In the genomic region with DNA sequence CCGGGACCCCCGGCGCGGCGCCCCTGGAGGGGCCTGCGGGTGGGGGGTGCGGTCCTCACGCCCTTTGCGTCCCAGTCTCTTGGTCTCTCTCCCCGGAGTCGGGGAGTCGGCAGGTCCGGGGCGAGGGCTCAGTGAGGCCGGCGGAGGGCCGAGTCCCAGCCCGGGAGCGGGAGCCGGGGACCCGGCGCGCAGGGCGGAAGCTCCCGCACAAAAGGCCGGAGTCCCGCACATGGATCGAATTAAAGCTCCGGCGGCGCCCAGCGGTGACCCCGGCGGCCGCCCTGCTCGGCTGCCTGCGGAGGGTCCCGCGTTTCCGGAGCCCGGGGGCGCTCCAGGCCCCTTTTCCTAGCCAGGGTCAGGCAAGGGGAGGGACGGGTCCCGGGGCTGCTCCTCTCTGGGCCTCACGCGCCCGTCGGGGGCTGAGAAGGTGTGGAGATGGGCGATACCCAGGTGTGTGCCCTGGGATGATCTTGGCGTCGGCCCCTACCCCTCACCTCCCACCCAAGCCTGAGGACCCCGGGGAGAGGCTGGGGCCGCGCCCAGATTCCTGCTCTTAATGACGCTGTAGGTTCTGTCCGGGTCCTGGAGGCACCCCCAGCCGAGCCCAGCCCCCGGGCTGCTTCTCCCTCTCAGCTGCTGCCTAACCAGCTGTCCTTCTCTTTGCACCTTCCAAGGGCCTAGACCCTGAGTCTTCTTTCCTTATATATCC, we compare ENCODE assay signal across 8 cellular contexts. TPM values are rescaled to one million over a fixed set of nuclear protein-coding genes. Genes with fewer than 3 reads are reported as not detected.
DNase-seq lines count a peak whose midpoint lies in the region; ATAC-seq and TF ChIP-seq lines count a peak whose summit lies in the region.

No MANE protein-coding gene starts in this region.

- peaks cover 4% of the 10 kb centered on the region for H3K27me3 ChIP-seq in CD4-positive, alpha-beta memory T cell (ENCODE audit: insufficient read depth, low read length)
- no peaks in the 10 kb centered on the region for H3K27me3 ChIP-seq in osteoblast (ENCODE audit: insufficient read depth, low read length)

- peaks cover 40% of the 10 kb centered on the region for H3K79me2 ChIP-seq in osteoblast (ENCODE audit: insufficient read depth, low read length)

- peaks cover 6 to 23% (median 14%) of the 10 kb centered on the region in 4 donors for H3K4me1 Mint-ChIP-seq in CD4-positive, alpha-beta memory T cell
- peaks cover 14 to 23% (median 18%) of the 10 kb centered on the region in 3 donors for H3K4me1 Mint-ChIP-seq in T-cell

- peak overlapping the region; percentile 35 for H2AFZ ChIP-seq in osteoblast (ENCODE audit: low read length)

- H3K9me3 ChIP-seq in CD4-positive, alpha-beta memory T cell (ENCODE audit: control insufficient read depth in 1 of 2, low read length in 2 of 2) = no peaks in the 10 kb centered on the region
- no peaks in the 10 kb centered on the region for H3K9me3 ChIP-seq in osteoblast (ENCODE audit: low read depth, low read length)

- peaks cover 15% of the 10 kb centered on the region for H4K20me1 ChIP-seq in osteoblast (ENCODE audit: insufficient read depth, low read length)

- TF ChIP-seq CTCF in foreskin fibroblast (IDR thresholded peaks at IDR 0.05; ENCODE audit: low read depth, low read length) (no peak), osteoblast (IDR thresholded peaks at IDR 0.05; ENCODE audit: extremely low read depth, low read depth, low read length) (no peak)

- peak overlapping the region; percentile 88 for H3K4me2 ChIP-seq in osteoblast (ENCODE audit: insufficient read depth, low read length)

- peaks cover 21% of the 10 kb centered on the region for H3K4me1 ChIP-seq in CD4-positive, alpha-beta memory T cell (ENCODE audit: insufficient read depth, low read length)
- peaks cover 35% of the 10 kb centered on the region for H3K4me1 ChIP-seq in osteoblast (ENCODE audit: insufficient read depth, low read length)

- no peak overlapping the region for H3K27ac Mint-ChIP-seq in CD4-positive, alpha-beta memory T cell
- no peak overlapping the region for H3K27ac Mint-ChIP-seq in T-cell

- H3K36me3 Mint-ChIP-seq in CD4-positive, alpha-beta memory T cell = no peaks in the 10 kb centered on the region
- H3K36me3 Mint-ChIP-seq in T-cell = no peaks in the 10 kb centered on the region

- peak; percentile 36 to 45 (median 42) for ATAC-seq in T-cell (replicated peaks in 1 of 4)
- no peak for ATAC-seq in HG02642 (IDR thresholded peaks at IDR 0.05; ENCODE audit: poor library complexity, unreplicated experiment)
- ATAC-seq in GM21529 (IDR thresholded peaks at IDR 0.05; ENCODE audit: unreplicated experiment) = no peak

- no peak overlapping the region for H3K27ac ChIP-seq in CD4-positive, alpha-beta memory T cell (ENCODE audit: low read depth, low read length)
- H3K27ac ChIP-seq in osteoblast (ENCODE audit: low read depth, low read length) = peak overlapping the region; percentile 76

- DNase-seq in CD4-positive, alpha-beta memory T cell = no peak
- no peak for DNase-seq in T-cell
- DNase-seq in foreskin fibroblast = peak; percentile 21 to 68
- peak; percentile 95 for DNase-seq in osteoblast (ENCODE audit: insufficient read length, low spot score, missing footprints)
- no peak for DNase-seq in NCI-H2171 (lab: John Stamatoyannopoulos, UW)
- DNase-seq in COR-L47 (lab: John Stamatoyannopoulos, UW) = no peak

- peaks cover 0 to 2% (median 0%) of the 10 kb centered on the region in 8 donors for H3K9me3 Mint-ChIP-seq in CD4-positive, alpha-beta memory T cell
- H3K9me3 Mint-ChIP-seq in T-cell = no peaks in the 10 kb centered on the region

- POLR2A ChIA-PET in CD4-positive, alpha-beta memory T cell (lab: Charles Lee; ENCODE audit: partially characterized antibody) = no interaction called here
- POLR2A ChIA-PET in T-cell (lab: Charles Lee) = no interaction called here

- CTCF ChIA-PET in CD4-positive, alpha-beta memory T cell (lab: Charles Lee; ENCODE audit: partially characterized antibody) = no interaction called here
- CTCF ChIA-PET in T-cell (lab: Charles Lee) = no interaction called here

- peak overlapping the region in 7 of 8 donors; percentile 24 to 57 (median 54) for H3K4me3 Mint-ChIP-seq in CD4-positive, alpha-beta memory T cell
- peak overlapping the region; percentile 46 to 57 (median 53) for H3K4me3 Mint-ChIP-seq in T-cell

- no peaks in the 10 kb centered on the region for H3K36me3 ChIP-seq in CD4-positive, alpha-beta memory T cell (ENCODE audit: insufficient read depth, low read length)
- H3K36me3 ChIP-seq in osteoblast (ENCODE audit: insufficient read depth, low read length) = peaks cover 4% of the 10 kb centered on the region

- intact Hi-C loops in CD4-positive, alpha-beta memory T cell (cut with micrococcal nuclease) = no loop called here

- H3K4me3 ChIP-seq in CD4-positive, alpha-beta memory T cell (ENCODE audit: low read length in 2 of 2) = no peak overlapping the region
- peak overlapping the region; percentile 71 to 93 for H3K4me3 ChIP-seq in foreskin fibroblast (ENCODE audit: low read depth in 1 of 2, low read length in 2 of 2)
- H3K4me3 ChIP-seq in osteoblast (ENCODE audit: insufficient read depth, low read length) = peak overlapping the region; percentile 83

- H3K27me3 Mint-ChIP-seq in CD4-positive, alpha-beta memory T cell = peaks cover 16 to 37% of the 10 kb centered on the region in 2 donors
- H3K27me3 Mint-ChIP-seq in T-cell = peaks cover 23 to 57% of the 10 kb centered on the region in 2 donors

RNA-seq across cellular contexts. Expression of gene FBLIM1, which starts 0.5 kb away (rescaled TPM):
- not detected for total RNA-seq in CD4-positive, alpha-beta memory T cell
- not detected for polyA plus RNA-seq in CD4-positive, alpha-beta memory T cell
- total RNA-seq in T-cell = under 1 TPM in 3 of 5 donors, not detected in 2; 0.36 to 0.54 (median 0.50) TPM
- 108 and 121 TPM in 2 replicates for total RNA-seq in osteoblast

RNA-seq across cellular contexts. Expression of gene TMEM82, which starts 16.8 kb away (rescaled TPM):
- not detected for total RNA-seq in CD4-positive, alpha-beta memory T cell
- not detected for polyA plus RNA-seq in CD4-positive, alpha-beta memory T cell
- total RNA-seq in T-cell (not detected), osteoblast (not detected in 2 replicates)

RNA-seq across cellular contexts. Expression of gene SLC25A34, which starts 23.0 kb away (rescaled TPM):
- total RNA-seq in CD4-positive, alpha-beta memory T cell = 1 to 10 TPM; 2.2 to 4.2 TPM
- polyA plus RNA-seq in CD4-positive, alpha-beta memory T cell = under 1 TPM in 1 of 2 donors, not detected in 1; 0.08 TPM
- total RNA-seq in T-cell (1 to 10 TPM; 1.8 to 4.1 (median 2.6) TPM), osteoblast (1.4 and 1.5 TPM in 2 replicates)

RNA-seq across cellular contexts. Expression of gene UQCRHL, which starts 48.3 kb away (rescaled TPM):
- total RNA-seq in CD4-positive, alpha-beta memory T cell = 1 to 10 TPM; 1.2 to 1.7 TPM
- polyA plus RNA-seq in CD4-positive, alpha-beta memory T cell = 1 to 10 TPM in 1 of 2 donors, under 1 TPM in 1; 0.26 to 1.1 TPM
- total RNA-seq in T-cell = 1 to 10 TPM in 3 of 5 donors, under 1 TPM in 2; 0.68 to 1.3 (median 1.1) TPM
- 1.1 and 1.5 TPM in 2 replicates for total RNA-seq in osteoblast

Comparison
In these comparisons a context has a peak if more than half of its experiments do, and no peak if none do; other contexts are left out.
1. DNase-seq: peak in foreskin fibroblast (2 of 2) and osteoblast (single experiment); none in CD4-positive, alpha-beta memory T cell (0 of 5), T-cell (0 of 34), NCI-H2171 (single experiment) and COR-L47 (single experiment).
2. H3K4me3 ChIP-seq: peak in foreskin fibroblast (2 of 2) and osteoblast (single experiment); none in CD4-positive, alpha-beta memory T cell (0 of 2).
3. ATAC-seq: peak in T-cell (4 of 4); none in HG02642 (single experiment) and GM21529 (single experiment).
4. RNA of gene FBLIM1, which starts 0.5 kb away (total RNA-seq): 108 to 121 TPM in osteoblast; 0.36 to 0.54 TPM in T-cell and not detected in CD4-positive, alpha-beta memory T cell; every median in the first group is over 10 times any median in the second.